Comparison of ENCODE assay signal across 20 cellular contexts in genomic region chr9:113428062-113428600, GRCh38. TPM values are rescaled to one million over a fixed set of nuclear protein-coding genes. Genes with fewer than 3 reads are reported as not detected.
"Had no signal": no experiment of that assay in that cellular context is flagged by ENCODE, and none has a peak within 500 bp of the region (broad histone marks: within the 10 kb centered on the region; RNA-seq: fewer than 3 reads in every experiment).

No MANE protein-coding gene starts in this region.

- FAIRE-seq: islet of Langerhans had no signal

- H3K4me3 ChIP-seq: colonic mucosa, hepatocyte, transverse colon had no signal

- H3K27ac ChIP-seq: brain microvascular endothelial cell, colonic mucosa, hepatocyte, VCaP had no signal

- H3K4me2 ChIP-seq: hepatocyte had no signal

- ATAC-seq: activated T-cell treated with anti-CD3 and anti-CD28 coated beads, Interleukin-2, amount 50 U/mL, for 4 hours; left cardiac atrium had no signal

- H3K27me3 Mint-ChIP-seq: stimulated activated naive CD8-positive, alpha-beta T cell treated with anti-CD3 and anti-CD28 coated beads, Interleukin-15, Interleukin-2, amounts not matched to agents 100 ng/mL and 50 ng/mL, for 24 hours had no signal

- H3K4me1 ChIP-seq: colonic mucosa, transverse colon had no signal

- DNase-seq: activated CD4-positive, alpha-beta T cell treated with anti-CD3 and anti-CD28 coated beads, Interleukin-2, amount 50 U/mL, for 1 hour; activated CD4-positive, CD25-positive, alpha-beta regulatory T cell treated with anti-CD3 and anti-CD28 coated beads, Interleukin-2, amount 50 U/mL, for 72 hours; activated CD8-positive, alpha-beta memory T cell treated with anti-CD3 and anti-CD28 coated beads, Interleukin-2, amount 50 U/mL, for 4 hours; activated naive CD4-positive, alpha-beta T cell treated with anti-CD3 and anti-CD28 coated beads for 36 hours; activated T-cell treated with anti-CD3 and anti-CD28 coated beads, Interleukin-2, amount 50 U/mL, for 4 hours; brain microvascular endothelial cell; central memory CD4-positive, alpha-beta T cell; colonic mucosa; left cardiac atrium; mesendoderm; posterior cingulate gyrus; stimulated activated CD4-positive, alpha-beta T cell treated with anti-CD3 and anti-CD28 coated beads, Interleukin-2, amount 100 ng/mL, for 24 hours; T-helper 2 cell; transverse colon had no signal

- H3K27ac Mint-ChIP-seq: activated naive CD4-positive, alpha-beta T cell treated with anti-CD3 and anti-CD28 coated beads for 36 hours; stimulated activated naive CD8-positive, alpha-beta T cell treated with anti-CD3 and anti-CD28 coated beads, Interleukin-15, Interleukin-2, amounts not matched to agents 100 ng/mL and 50 ng/mL, for 24 hours had no signal

- H3K9me3 ChIP-seq: colonic mucosa, transverse colon had no signal

- H3K36me3 Mint-ChIP-seq: natural killer cell treated with Interleukin-12 subunit alpha and Interleukin-12 subunit beta and Interleukin-15 and Interleukin-18, amount 100 ng/mL, for 72 hours had no signal

- H3K27me3 ChIP-seq: brain microvascular endothelial cell, colonic mucosa, hepatocyte, transverse colon had no signal

- H3K36me3 ChIP-seq: brain microvascular endothelial cell, colonic mucosa, transverse colon had no signal

- H3K4me3 Mint-ChIP-seq: activated naive CD4-positive, alpha-beta T cell treated with anti-CD3 and anti-CD28 coated beads for 36 hours; activated T-cell treated with anti-CD3 and anti-CD28 coated beads, Interleukin-2, amount 50 U/mL, for 4 hours; natural killer cell treated with Interleukin-12 subunit alpha and Interleukin-12 subunit beta and Interleukin-15 and Interleukin-18, amount 100 ng/mL, for 72 hours; stimulated activated naive CD8-positive, alpha-beta T cell treated with anti-CD3 and anti-CD28 coated beads, Interleukin-15, Interleukin-2, amounts not matched to agents 100 ng/mL and 50 ng/mL, for 24 hours had no signal

- H3K79me2 ChIP-seq: hepatocyte had no signal

- H2AFZ ChIP-seq: hepatocyte had no signal

- H3K9me3 Mint-ChIP-seq: activated naive CD4-positive, alpha-beta T cell treated with anti-CD3 and anti-CD28 coated beads for 36 hours; activated T-cell treated with anti-CD3 and anti-CD28 coated beads, Interleukin-2, amount 50 U/mL, for 4 hours; natural killer cell treated with Interleukin-12 subunit alpha and Interleukin-12 subunit beta and Interleukin-15 and Interleukin-18, amount 100 ng/mL, for 72 hours; stimulated activated naive CD8-positive, alpha-beta T cell treated with anti-CD3 and anti-CD28 coated beads, Interleukin-15, Interleukin-2, amounts not matched to agents 100 ng/mL and 50 ng/mL, for 24 hours had no signal

RNA-seq across cellular contexts. Expression of gene C9orf43, which starts 17.6 kb away (rescaled TPM):
- total RNA-seq: epithelial cell of proximal tubule had no signal
